21 cellular contexts compared by ENCODE assay signal in genomic region chr5:67941750-67942450, GRCh38.
DNase-seq lines count a peak whose midpoint lies in the region; ATAC-seq, FAIRE-seq and TF ChIP-seq lines count a peak whose summit lies in the region.
"Had no signal": no experiment of that assay in that cellular context is flagged by ENCODE, and none has a peak within 500 bp of the region (broad histone marks: within the 10 kb centered on the region; RNA-seq: fewer than 3 reads in every experiment).

No MANE protein-coding gene starts in this region.

- H3K4me1 ChIP-seq in left ventricle myocardium inferior (peaks cover 6% of the 10 kb centered on the region), keratinocyte (ENCODE audit: control insufficient read depth, extremely low read depth, insufficient read depth, low read length) (peaks cover 15% of the 10 kb centered on the region), vagina (peaks cover 6% of the 10 kb centered on the region)
- H3K4me1 ChIP-seq: thyroid gland had no signal

- TF ChIP-seq CTCF in left ventricle myocardium inferior (IDR thresholded peaks at IDR 0.05; ENCODE audit: borderline replicate concordance) (no peak), keratinocyte (optimal IDR thresholded peaks at IDR 0.05 in 1 of 3, IDR thresholded peaks at IDR 0.05 in 1 of 3, conservative IDR thresholded peaks at IDR 0.05 in 1 of 3; ENCODE audit: extremely low read depth in 1 of 3, insufficient read depth in 2 of 3, low read length in 3 of 3) (no peak), vagina (IDR thresholded peaks at IDR 0.05) (no peak), HFFc6 (IDR thresholded peaks at IDR 0.05) (no peak)

- H3K36me3 Mint-ChIP-seq in HFFc6 (ENCODE audit: low read depth): no peaks in the 10 kb centered on the region
- H3K36me3 Mint-ChIP-seq: naive thymus-derived CD8-positive, alpha-beta T cell; stimulated activated effector memory CD8-positive, alpha-beta T cell treated with anti-CD3 and anti-CD28 coated beads, Interleukin-12 subunit alpha, Interleukin-12 subunit beta, amount 100 ng/mL, for 72 hours had no signal

- H3K9me3 ChIP-seq in left ventricle myocardium inferior (replicated peaks) (no peaks in the 10 kb centered on the region), keratinocyte (ENCODE audit: control insufficient read depth, low read depth, low read length) (no peaks in the 10 kb centered on the region), vagina (no peaks in the 10 kb centered on the region)
- H3K9me3 ChIP-seq: thyroid gland had no signal

- no peaks in the 10 kb centered on the region for H3K4me1 Mint-ChIP-seq in HFFc6 (ENCODE audit: low read depth)
- H3K4me1 Mint-ChIP-seq: naive thymus-derived CD8-positive, alpha-beta T cell; stimulated activated effector memory CD8-positive, alpha-beta T cell treated with anti-CD3 and anti-CD28 coated beads, Interleukin-12 subunit alpha, Interleukin-12 subunit beta, amount 100 ng/mL, for 72 hours had no signal

- H3K27ac ChIP-seq in left ventricle myocardium inferior (replicated peaks) (no peak overlapping the region), epithelial cell of prostate (peak overlapping the region; percentile 12), keratinocyte (ENCODE audit: control insufficient read depth, insufficient read depth, low read length) (no peak overlapping the region), vagina (peak overlapping the region; percentile 12)
- H3K27ac ChIP-seq: SK-N-MC, thyroid gland had no signal

- H2AFZ ChIP-seq in keratinocyte (ENCODE audit: control insufficient read depth, low read length): no peak overlapping the region

- dilution Hi-C loops in keratinocyte (cut with MboI; ENCODE audit: extremely low pct_ligation_motif_present, low sequenced_read_pairs): no loop called here

- no peaks in the 10 kb centered on the region for H4K20me1 ChIP-seq in keratinocyte (ENCODE audit: control insufficient read depth, extremely low read depth, insufficient read depth, low read length)

- ATAC-seq in Right ventricle myocardium superior (ENCODE audit: poor library complexity): peak; percentile 64
- ATAC-seq: naive thymus-derived CD8-positive, alpha-beta T cell; stimulated activated effector memory CD8-positive, alpha-beta T cell treated with anti-CD3 and anti-CD28 coated beads, Interleukin-12 subunit alpha, Interleukin-12 subunit beta, amount 100 ng/mL, for 72 hours had no signal

- intact Hi-C loops in Right ventricle myocardium superior (cut with DNase I): no loop called here
- intact Hi-C loops in left ventricle myocardium inferior (cut with micrococcal nuclease): no loop called here
- intact Hi-C loops in vagina (cut with DNase I): no loop called here

- no peaks in the 10 kb centered on the region for H3K27me3 ChIP-seq in left ventricle myocardium inferior (ENCODE audit: low read depth)
- H3K27me3 ChIP-seq in keratinocyte (ENCODE audit: control insufficient read depth, extremely low read depth, insufficient read depth, low read length): no peaks in the 10 kb centered on the region
- H3K27me3 ChIP-seq in vagina: no peaks in the 10 kb centered on the region
- H3K27me3 ChIP-seq: thyroid gland had no signal

- no peak overlapping the region for H3K4me3 Mint-ChIP-seq in HFFc6
- H3K4me3 Mint-ChIP-seq: naive thymus-derived CD8-positive, alpha-beta T cell; stimulated activated effector memory CD8-positive, alpha-beta T cell treated with anti-CD3 and anti-CD28 coated beads, Interleukin-12 subunit alpha, Interleukin-12 subunit beta, amount 100 ng/mL, for 72 hours had no signal

- H3K27ac Mint-ChIP-seq in HFFc6: no peak overlapping the region
- H3K27ac Mint-ChIP-seq: naive thymus-derived CD8-positive, alpha-beta T cell; progenitor cell of endocrine pancreas; stimulated activated effector memory CD8-positive, alpha-beta T cell treated with anti-CD3 and anti-CD28 coated beads, Interleukin-12 subunit alpha, Interleukin-12 subunit beta, amount 100 ng/mL, for 72 hours had no signal

- no peaks in the 10 kb centered on the region for H3K9me3 Mint-ChIP-seq in HFFc6
- H3K9me3 Mint-ChIP-seq: stimulated activated effector memory CD8-positive, alpha-beta T cell treated with anti-CD3 and anti-CD28 coated beads, Interleukin-12 subunit alpha, Interleukin-12 subunit beta, amount 100 ng/mL, for 72 hours had no signal

- H3K9me1 ChIP-seq in keratinocyte (ENCODE audit: control insufficient read depth, extremely low read depth, insufficient read depth, low read length): no peaks in the 10 kb centered on the region

- no peaks in the 10 kb centered on the region for H3K79me2 ChIP-seq in keratinocyte (ENCODE audit: control insufficient read depth, insufficient read depth, low read length)

- H3K36me3 ChIP-seq in left ventricle myocardium inferior (no peaks in the 10 kb centered on the region), keratinocyte (ENCODE audit: control insufficient read depth in 2 of 2, extremely low read depth in 1 of 2, insufficient read depth in 2 of 2, low read length in 2 of 2) (no peaks in the 10 kb centered on the region), vagina (no peaks in the 10 kb centered on the region)
- H3K36me3 ChIP-seq: thyroid gland had no signal

- FAIRE-seq in keratinocyte (lab: Jason Lieb, UNC): peak; percentile 49
- FAIRE-seq: GM12892, islet of Langerhans had no signal

- H3K27me3 Mint-ChIP-seq in HFFc6 (ENCODE audit: insufficient read depth): no peaks in the 10 kb centered on the region
- H3K27me3 Mint-ChIP-seq: naive thymus-derived CD8-positive, alpha-beta T cell; progenitor cell of endocrine pancreas had no signal

- no peak for DNase-seq in Right ventricle myocardium superior
- no peak for DNase-seq in left ventricle myocardium inferior
- no peak for DNase-seq in epithelial cell of prostate (ENCODE audit: low read depth, low spot score)
- no peak for DNase-seq in keratinocyte (ENCODE audit: low read depth, low spot score)
- no peak for DNase-seq in vagina (ENCODE audit: extremely low spot score in 2 of 2)
- no peak for DNase-seq in SW480 (ENCODE audit: low spot score)
- no peak for DNase-seq in activated CD4-positive, alpha-beta T cell treated with anti-CD3 and anti-CD28 coated beads, Interleukin-2, amount 50 U/mL, for 48 hours
- DNase-seq in HFFc6: no peak
- DNase-seq: activated CD4-positive, CD25-positive, alpha-beta regulatory T cell treated with anti-CD3 and anti-CD28 coated beads, Interleukin-2, amount 50 U/mL, for 72 hours; C1 segment of cervical spinal cord; head of caudate nucleus; naive thymus-derived CD8-positive, alpha-beta T cell; NCI-H1436 treated with DMSO at 0.1 percent for 48 hours; NCI-H82; T1000; thyroid gland had no signal

- TF ChIP-seq POLR2A in vagina (IDR thresholded peaks at IDR 0.05): no peak

- peak overlapping the region; percentile 56 for H3K4me2 ChIP-seq in keratinocyte (ENCODE audit: control insufficient read depth, extremely low read depth, insufficient read depth, low read depth, low read length)

- no peak overlapping the region for H3K9ac ChIP-seq in keratinocyte (ENCODE audit: control insufficient read depth, extremely low read depth, insufficient read depth, low read length)

- H3K4me3 ChIP-seq in left ventricle myocardium inferior: no peak overlapping the region
- H3K4me3 ChIP-seq in keratinocyte (ENCODE audit: control insufficient read depth in 2 of 3, extremely low read depth in 1 of 3, insufficient read depth in 2 of 3, low read depth in 1 of 3, low read length in 3 of 3): no peak overlapping the region
- H3K4me3 ChIP-seq in vagina: no peak overlapping the region
- H3K4me3 ChIP-seq: SK-N-MC, thyroid gland had no signal

Comparison
In these comparisons a context has a peak if more than half of its experiments do, and no peak if none do; other contexts are left out.
1. H3K27ac ChIP-seq: peak in epithelial cell of prostate (single experiment) and vagina (single experiment); none in left ventricle myocardium inferior (single experiment) and keratinocyte (single experiment).